In the genomic region with DNA sequence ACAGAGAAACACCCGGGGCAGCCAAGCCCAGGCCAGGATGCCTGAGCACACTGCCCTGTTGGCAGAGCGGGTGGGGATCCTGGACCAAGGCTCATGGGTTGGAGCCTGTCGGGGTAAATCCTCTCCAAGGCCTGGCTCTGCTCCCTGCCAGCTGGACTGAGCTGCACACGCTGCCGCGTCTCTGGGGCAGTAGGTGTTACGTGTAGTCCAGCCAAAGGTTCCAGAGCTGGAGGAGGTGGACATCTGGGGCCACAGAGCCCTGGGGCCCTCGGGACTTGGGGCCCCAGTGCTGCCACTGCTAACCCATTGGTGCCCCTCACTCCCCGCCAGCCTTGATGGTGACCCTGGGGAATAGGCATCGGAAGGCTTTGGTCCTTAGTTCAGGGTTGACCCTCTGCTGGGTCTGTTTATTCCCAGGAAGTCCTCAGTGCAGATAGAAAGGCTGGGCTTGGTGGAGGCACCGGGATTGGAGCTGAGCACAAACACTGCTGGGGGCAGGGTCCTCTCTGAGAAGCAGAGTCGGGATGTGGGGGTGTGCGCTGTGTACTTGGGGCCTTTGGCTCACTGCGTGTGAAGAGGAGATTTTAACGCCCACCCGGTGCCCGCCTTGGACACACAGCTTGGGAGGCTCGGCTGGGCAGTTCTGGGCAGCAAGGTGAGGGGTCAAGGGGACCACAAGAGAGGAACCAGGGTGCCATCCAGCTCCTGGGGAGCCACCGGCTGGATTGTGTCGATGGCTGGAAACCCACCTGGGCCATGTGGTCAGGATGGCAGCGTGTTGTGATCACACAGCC, we compare ENCODE assay signal across 1 cellular context.
A peak's percentile ranks its signal among the peaks of the same experiment; 100 is the strongest.
TF ChIP-seq lines count a peak whose summit lies in the region.

No MANE protein-coding gene starts in this region.

TF ChIP-seq in HepG2, 621 proteins besides CTCF, POLR2A, EP300 and RAD21 (continued from another document and continues in another):
- TF ChIP-seq SMAD1 (CRISPR knock-in tag; IDR thresholded peaks at IDR 0.05; ENCODE audit: borderline replicate concordance, low read depth) (peak; percentile 39; the same call in 1 of the 2 replicates), ZNF782 (CRISPR knock-in tag; IDR thresholded peaks at IDR 0.05; ENCODE audit: borderline replicate concordance) (0 out of 2 replicates have a peak, but pooled peaks have one; percentile 46), HNRNPK (IDR thresholded peaks at IDR 0.05; ENCODE audit: low read depth, low read length, poor library complexity, severe bottlenecking) (no peak), ZNF33A (CRISPR knock-in tag; IDR thresholded peaks at IDR 0.05; ENCODE audit: borderline replicate concordance) (no peak), SRSF1 (optimal IDR thresholded peaks at IDR 0.05; ENCODE audit: low read depth, low read length) (peak; percentile 59), FIP1L1 (IDR thresholded peaks at IDR 0.05; ENCODE audit: borderline replicate concordance, insufficient read depth, low read depth, low read length) (no peak), TARDBP (CRISPR knock-in tag; IDR thresholded peaks at IDR 0.05) (peak; percentile 32; the same call in 1 of the 2 replicates), ZC3H4 (CRISPR knock-in tag; IDR thresholded peaks at IDR 0.05; ENCODE audit: borderline replicate concordance) (no peak), STAT6 (CRISPR knock-in tag; IDR thresholded peaks at IDR 0.05; ENCODE audit: borderline replicate concordance) (0 out of 2 replicates have a peak, but pooled peaks have one; percentile 62), HNF4A (CRISPR knock-in tag; IDR thresholded peaks at IDR 0.05) (peak; percentile 53; the same call in 1 of the 2 replicates), ZNF292 (CRISPR knock-in tag; IDR thresholded peaks at IDR 0.05; ENCODE audit: borderline replicate concordance, low read depth) (peak; percentile 40), KAT8 (CRISPR knock-in tag; IDR thresholded peaks at IDR 0.05) (peak; percentile 18; the same call in 1 of the 2 replicates), THAP9 (CRISPR knock-in tag; IDR thresholded peaks at IDR 0.05; ENCODE audit: borderline replicate concordance) (peak; percentile 46; the same call in 1 of the 2 replicates), ZNF326 (CRISPR knock-in tag; IDR thresholded peaks at IDR 0.05; ENCODE audit: borderline replicate concordance) (no peak), DRAP1 (CRISPR knock-in tag; IDR thresholded peaks at IDR 0.05) (no peak), ERF (CRISPR knock-in tag; IDR thresholded peaks at IDR 0.05) (0 out of 2 replicates have a peak, but pooled peaks have one; percentile 59), ZSCAN29 (CRISPR knock-in tag; conservative IDR thresholded peaks at IDR 0.05) (0 out of 2 replicates have a peak, but pooled peaks have one; percentile 32), PITX1 (CRISPR knock-in tag; IDR thresholded peaks at IDR 0.05) (peak; percentile 45; the same call in 1 of the 2 replicates), DNMT1 (CRISPR knock-in tag; IDR thresholded peaks at IDR 0.05) (0 out of 2 replicates have a peak, but pooled peaks have one; percentile 20)
- TF ChIP-seq, protein P1, sequence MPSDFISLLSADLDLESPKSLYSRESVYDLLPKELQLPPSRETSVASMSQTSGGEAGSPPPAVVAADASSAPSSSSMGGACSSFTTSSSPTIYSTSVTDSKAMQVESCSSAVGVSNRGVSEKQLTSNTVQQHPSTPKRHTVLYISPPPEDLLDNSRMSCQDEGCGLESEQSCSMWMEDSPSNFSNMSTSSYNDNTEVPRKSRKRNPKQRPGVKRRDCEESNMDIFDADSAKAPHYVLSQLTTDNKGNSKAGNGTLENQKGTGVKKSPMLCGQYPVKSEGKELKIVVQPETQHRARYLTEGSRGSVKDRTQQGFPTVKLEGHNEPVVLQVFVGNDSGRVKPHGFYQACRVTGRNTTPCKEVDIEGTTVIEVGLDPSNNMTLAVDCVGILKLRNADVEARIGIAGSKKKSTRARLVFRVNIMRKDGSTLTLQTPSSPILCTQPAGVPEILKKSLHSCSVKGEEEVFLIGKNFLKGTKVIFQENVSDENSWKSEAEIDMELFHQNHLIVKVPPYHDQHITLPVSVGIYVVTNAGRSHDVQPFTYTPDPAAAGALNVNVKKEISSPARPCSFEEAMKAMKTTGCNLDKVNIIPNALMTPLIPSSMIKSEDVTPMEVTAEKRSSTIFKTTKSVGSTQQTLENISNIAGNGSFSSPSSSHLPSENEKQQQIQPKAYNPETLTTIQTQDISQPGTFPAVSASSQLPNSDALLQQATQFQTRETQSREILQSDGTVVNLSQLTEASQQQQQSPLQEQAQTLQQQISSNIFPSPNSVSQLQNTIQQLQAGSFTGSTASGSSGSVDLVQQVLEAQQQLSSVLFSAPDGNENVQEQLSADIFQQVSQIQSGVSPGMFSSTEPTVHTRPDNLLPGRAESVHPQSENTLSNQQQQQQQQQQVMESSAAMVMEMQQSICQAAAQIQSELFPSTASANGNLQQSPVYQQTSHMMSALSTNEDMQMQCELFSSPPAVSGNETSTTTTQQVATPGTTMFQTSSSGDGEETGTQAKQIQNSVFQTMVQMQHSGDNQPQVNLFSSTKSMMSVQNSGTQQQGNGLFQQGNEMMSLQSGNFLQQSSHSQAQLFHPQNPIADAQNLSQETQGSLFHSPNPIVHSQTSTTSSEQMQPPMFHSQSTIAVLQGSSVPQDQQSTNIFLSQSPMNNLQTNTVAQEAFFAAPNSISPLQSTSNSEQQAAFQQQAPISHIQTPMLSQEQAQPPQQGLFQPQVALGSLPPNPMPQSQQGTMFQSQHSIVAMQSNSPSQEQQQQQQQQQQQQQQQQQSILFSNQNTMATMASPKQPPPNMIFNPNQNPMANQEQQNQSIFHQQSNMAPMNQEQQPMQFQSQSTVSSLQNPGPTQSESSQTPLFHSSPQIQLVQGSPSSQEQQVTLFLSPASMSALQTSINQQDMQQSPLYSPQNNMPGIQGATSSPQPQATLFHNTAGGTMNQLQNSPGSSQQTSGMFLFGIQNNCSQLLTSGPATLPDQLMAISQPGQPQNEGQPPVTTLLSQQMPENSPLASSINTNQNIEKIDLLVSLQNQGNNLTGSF (CRISPR knock-in tag; IDR thresholded peaks at IDR 0.05): 0 out of 2 replicates have a peak, but pooled peaks have one; percentile 35
- TF ChIP-seq, protein P2, sequence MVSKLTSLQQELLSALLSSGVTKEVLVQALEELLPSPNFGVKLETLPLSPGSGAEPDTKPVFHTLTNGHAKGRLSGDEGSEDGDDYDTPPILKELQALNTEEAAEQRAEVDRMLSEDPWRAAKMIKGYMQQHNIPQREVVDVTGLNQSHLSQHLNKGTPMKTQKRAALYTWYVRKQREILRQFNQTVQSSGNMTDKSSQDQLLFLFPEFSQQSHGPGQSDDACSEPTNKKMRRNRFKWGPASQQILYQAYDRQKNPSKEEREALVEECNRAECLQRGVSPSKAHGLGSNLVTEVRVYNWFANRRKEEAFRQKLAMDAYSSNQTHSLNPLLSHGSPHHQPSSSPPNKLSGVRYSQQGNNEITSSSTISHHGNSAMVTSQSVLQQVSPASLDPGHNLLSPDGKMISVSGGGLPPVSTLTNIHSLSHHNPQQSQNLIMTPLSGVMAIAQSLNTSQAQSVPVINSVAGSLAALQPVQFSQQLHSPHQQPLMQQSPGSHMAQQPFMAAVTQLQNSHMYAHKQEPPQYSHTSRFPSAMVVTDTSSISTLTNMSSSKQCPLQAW (CRISPR knock-in tag; IDR thresholded peaks at IDR 0.05): peak; percentile 50; the same call in 1 of the 2 replicates
- TF ChIP-seq, protein P3, sequence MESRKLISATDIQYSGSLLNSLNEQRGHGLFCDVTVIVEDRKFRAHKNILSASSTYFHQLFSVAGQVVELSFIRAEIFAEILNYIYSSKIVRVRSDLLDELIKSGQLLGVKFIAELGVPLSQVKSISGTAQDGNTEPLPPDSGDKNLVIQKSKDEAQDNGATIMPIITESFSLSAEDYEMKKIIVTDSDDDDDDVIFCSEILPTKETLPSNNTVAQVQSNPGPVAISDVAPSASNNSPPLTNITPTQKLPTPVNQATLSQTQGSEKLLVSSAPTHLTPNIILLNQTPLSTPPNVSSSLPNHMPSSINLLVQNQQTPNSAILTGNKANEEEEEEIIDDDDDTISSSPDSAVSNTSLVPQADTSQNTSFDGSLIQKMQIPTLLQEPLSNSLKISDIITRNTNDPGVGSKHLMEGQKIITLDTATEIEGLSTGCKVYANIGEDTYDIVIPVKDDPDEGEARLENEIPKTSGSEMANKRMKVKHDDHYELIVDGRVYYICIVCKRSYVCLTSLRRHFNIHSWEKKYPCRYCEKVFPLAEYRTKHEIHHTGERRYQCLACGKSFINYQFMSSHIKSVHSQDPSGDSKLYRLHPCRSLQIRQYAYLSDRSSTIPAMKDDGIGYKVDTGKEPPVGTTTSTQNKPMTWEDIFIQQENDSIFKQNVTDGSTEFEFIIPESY (CRISPR knock-in tag; IDR thresholded peaks at IDR 0.05): no peak
- TF ChIP-seq, protein P4, sequence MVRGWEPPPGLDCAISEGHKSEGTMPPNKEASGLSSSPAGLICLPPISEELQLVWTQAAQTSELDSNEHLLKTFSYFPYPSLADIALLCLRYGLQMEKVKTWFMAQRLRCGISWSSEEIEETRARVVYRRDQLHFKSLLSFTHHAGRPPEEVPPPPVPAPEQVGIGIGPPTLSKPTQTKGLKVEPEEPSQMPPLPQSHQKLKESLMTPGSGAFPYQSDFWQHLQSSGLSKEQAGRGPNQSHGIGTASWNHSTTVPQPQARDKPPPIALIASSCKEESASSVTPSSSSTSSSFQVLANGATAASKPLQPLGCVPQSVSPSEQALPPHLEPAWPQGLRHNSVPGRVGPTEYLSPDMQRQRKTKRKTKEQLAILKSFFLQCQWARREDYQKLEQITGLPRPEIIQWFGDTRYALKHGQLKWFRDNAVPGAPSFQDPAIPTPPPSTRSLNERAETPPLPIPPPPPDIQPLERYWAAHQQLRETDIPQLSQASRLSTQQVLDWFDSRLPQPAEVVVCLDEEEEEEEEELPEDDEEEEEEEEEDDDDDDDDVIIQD (CRISPR knock-in tag; IDR thresholded peaks at IDR 0.05; ENCODE audit: low read depth): no peak
- TF ChIP-seq, protein P5, sequence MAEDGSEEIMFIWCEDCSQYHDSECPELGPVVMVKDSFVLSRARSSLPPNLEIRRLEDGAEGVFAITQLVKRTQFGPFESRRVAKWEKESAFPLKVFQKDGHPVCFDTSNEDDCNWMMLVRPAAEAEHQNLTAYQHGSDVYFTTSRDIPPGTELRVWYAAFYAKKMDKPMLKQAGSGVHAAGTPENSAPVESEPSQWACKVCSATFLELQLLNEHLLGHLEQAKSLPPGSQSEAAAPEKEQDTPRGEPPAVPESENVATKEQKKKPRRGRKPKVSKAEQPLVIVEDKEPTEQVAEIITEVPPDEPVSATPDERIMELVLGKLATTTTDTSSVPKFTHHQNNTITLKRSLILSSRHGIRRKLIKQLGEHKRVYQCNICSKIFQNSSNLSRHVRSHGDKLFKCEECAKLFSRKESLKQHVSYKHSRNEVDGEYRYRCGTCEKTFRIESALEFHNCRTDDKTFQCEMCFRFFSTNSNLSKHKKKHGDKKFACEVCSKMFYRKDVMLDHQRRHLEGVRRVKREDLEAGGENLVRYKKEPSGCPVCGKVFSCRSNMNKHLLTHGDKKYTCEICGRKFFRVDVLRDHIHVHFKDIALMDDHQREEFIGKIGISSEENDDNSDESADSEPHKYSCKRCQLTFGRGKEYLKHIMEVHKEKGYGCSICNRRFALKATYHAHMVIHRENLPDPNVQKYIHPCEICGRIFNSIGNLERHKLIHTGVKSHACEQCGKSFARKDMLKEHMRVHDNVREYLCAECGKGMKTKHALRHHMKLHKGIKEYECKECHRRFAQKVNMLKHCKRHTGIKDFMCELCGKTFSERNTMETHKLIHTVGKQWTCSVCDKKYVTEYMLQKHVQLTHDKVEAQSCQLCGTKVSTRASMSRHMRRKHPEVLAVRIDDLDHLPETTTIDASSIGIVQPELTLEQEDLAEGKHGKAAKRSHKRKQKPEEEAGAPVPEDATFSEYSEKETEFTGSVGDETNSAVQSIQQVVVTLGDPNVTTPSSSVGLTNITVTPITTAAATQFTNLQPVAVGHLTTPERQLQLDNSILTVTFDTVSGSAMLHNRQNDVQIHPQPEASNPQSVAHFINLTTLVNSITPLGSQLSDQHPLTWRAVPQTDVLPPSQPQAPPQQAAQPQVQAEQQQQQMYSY (CRISPR knock-in tag; IDR thresholded peaks at IDR 0.05): no peak
- TF ChIP-seq, protein P6, sequence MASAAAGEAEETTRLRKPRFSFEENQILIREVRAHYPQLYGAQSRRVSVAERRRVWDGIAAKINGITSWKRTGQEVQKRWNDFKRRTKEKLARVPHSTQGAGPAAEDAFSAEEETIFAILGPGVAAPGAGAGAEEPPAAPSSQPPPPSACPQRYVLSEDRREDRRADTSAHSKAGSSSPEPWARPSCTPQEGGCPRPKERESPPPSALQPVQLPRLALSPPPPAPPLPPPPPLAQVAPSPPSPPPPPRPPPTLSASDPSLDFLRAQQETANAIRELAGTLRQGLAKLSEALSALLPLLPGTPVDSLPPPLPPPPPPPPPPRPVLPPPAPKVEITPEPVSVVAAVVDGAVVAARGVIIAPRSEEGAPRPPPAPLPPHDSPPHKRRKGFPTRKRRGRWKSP (CRISPR knock-in tag; IDR thresholded peaks at IDR 0.05): 0 out of 2 replicates have a peak, but pooled peaks have one; percentile 23
